Comparison of ENCODE assay signal across 9 cellular contexts in the genomic region with DNA sequence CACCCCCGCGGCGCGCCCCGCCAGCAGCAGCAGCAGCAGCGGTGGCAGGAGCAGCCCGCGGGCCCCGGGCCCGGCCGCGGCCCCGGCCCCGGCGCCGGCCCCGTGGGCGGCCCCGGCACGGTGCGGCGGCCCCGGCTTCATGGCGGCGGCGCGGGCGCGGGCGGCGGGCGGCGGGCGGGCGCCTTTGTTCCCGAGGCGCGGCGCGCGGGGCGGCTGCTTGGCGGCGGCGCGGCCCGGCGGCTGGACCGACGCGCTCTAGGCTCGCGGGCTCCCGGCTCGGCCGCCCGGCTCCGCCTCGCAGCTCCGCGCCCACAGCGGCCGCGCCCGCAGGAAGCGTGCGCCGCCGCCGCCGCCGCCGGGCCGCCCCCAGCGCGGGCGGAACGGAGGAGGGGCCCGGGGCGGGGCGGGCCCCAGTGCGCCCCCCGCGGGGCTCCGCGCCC. TPM values are rescaled to one million over a fixed set of nuclear protein-coding genes. Genes with fewer than 3 reads are reported as not detected.
DNase-seq lines count a peak whose midpoint lies in the region; ATAC-seq, FAIRE-seq and TF ChIP-seq lines count a peak whose summit lies in the region.
"Had no signal": no experiment of that assay in that cellular context is flagged by ENCODE, and none has a peak within 500 bp of the region (broad histone marks: within the 10 kb centered on the region; RNA-seq: fewer than 3 reads in every experiment).

A gene with protein sequence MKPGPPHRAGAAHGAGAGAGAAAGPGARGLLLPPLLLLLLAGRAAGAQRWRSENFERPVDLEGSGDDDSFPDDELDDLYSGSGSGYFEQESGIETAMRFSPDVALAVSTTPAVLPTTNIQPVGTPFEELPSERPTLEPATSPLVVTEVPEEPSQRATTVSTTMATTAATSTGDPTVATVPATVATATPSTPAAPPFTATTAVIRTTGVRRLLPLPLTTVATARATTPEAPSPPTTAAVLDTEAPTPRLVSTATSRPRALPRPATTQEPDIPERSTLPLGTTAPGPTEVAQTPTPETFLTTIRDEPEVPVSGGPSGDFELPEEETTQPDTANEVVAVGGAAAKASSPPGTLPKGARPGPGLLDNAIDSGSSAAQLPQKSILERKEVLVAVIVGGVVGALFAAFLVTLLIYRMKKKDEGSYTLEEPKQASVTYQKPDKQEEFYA (minus strand): TSS at position 313 of the 440 bp plus-strand sequence. CDS start 172 bp downstream, at position 141.

- H3K27me3 ChIP-seq in pancreas: no peaks in the 10 kb centered on the region
- H3K27me3 ChIP-seq in Karpas-422 (ENCODE audit: low read length): no peaks in the 10 kb centered on the region

- ATAC-seq in stimulated activated naive CD8-positive, alpha-beta T cell treated with anti-CD3 and anti-CD28 coated beads, Interleukin-15, Interleukin-2, amounts not matched to agents 100 U/mL and 50 U/mL, for 24 hours: no peak
- ATAC-seq in activated CD8-positive, alpha-beta T cell treated with anti-CD3 and anti-CD28 coated beads, Interleukin-2, amount 10 ng/mL, durations not matched to agents 7 days and 5 days: peak; percentile 71
- ATAC-seq in pancreas: peak; percentile 38 to 74 (median 58)
- no peak for ATAC-seq in HG03439 (IDR thresholded peaks at IDR 0.05; ENCODE audit: unreplicated experiment)

- CTCF ChIA-PET in activated CD8-positive, alpha-beta T cell treated with anti-CD3 and anti-CD28 coated beads, Interleukin-2, amount 10 ng/mL, durations not matched to agents 7 days and 5 days (lab: Charles Lee): interaction anchor here (2.9 kb wide), 1 partner anchor 189 kb away, joined by 33 read pairs; no protein-coding TSS in a partner anchor

- H3K4me2 ChIP-seq in Karpas-422 (ENCODE audit: low read depth, low read length, poor library complexity, severe bottlenecking): no peak within 1 kb of the TSS

- intact Hi-C loops in pancreas (cut with DNase I): loop anchor here in 1 of 3 donors (5.0 kb wide), 1 partner anchor 186 kb away; the partner anchor contains the start of gene MATN1

- no peaks in the 10 kb centered on the region for H3K9me3 Mint-ChIP-seq in stimulated activated naive CD8-positive, alpha-beta T cell treated with anti-CD3 and anti-CD28 coated beads, Interleukin-15, Interleukin-2, amounts not matched to agents 100 ng/mL and 50 ng/mL, for 24 hours
- H3K9me3 Mint-ChIP-seq in activated CD8-positive, alpha-beta T cell treated with anti-CD3 and anti-CD28 coated beads, Interleukin-2, amount 10 ng/mL, durations not matched to agents 7 days and 5 days (ENCODE audit: insufficient read depth): no peaks in the 10 kb centered on the region
- peaks cover 14% of the 10 kb centered on the region for H3K9me3 Mint-ChIP-seq in glutamatergic neuron (ENCODE audit: unreplicated experiment)

- H3K27ac ChIP-seq in pancreas (no peak within 1 kb of the TSS), Karpas-422 (ENCODE audit: low read length) (no peak within 1 kb of the TSS)
- H3K27ac ChIP-seq: epithelial cell of prostate had no signal

- H3K4me3 ChIP-seq in pancreas (peak within 1 kb of the TSS in 2 of 4 donors; percentile 46 to 50), Karpas-422 (ENCODE audit: low read length) (no peak within 1 kb of the TSS)

- H3K36me3 ChIP-seq in pancreas (no peaks in the 10 kb centered on the region), Karpas-422 (ENCODE audit: insufficient read depth, low read length) (no peaks in the 10 kb centered on the region)

- H3K4me3 Mint-ChIP-seq in stimulated activated naive CD8-positive, alpha-beta T cell treated with anti-CD3 and anti-CD28 coated beads, Interleukin-15, Interleukin-2, amounts not matched to agents 100 ng/mL and 50 ng/mL, for 24 hours: peak within 1 kb of the TSS; percentile 77
- H3K4me3 Mint-ChIP-seq in activated CD8-positive, alpha-beta T cell treated with anti-CD3 and anti-CD28 coated beads, Interleukin-2, amount 10 ng/mL, durations not matched to agents 7 days and 5 days: peak within 1 kb of the TSS; percentile 62
- peak within 1 kb of the TSS; percentile 92 for H3K4me3 Mint-ChIP-seq in glutamatergic neuron (ENCODE audit: unreplicated experiment)

- H3K79me2 ChIP-seq in Karpas-422 (ENCODE audit: low read length): no peaks in the 10 kb centered on the region

- no peak for DNase-seq in stimulated activated naive CD8-positive, alpha-beta T cell treated with anti-CD3 and anti-CD28 coated beads, Interleukin-15, Interleukin-2, amounts not matched to agents 100 U/mL and 50 U/mL, for 24 hours
- DNase-seq in activated CD8-positive, alpha-beta T cell treated with anti-CD3 and anti-CD28 coated beads, Interleukin-2, amount 10 ng/mL, durations not matched to agents 7 days and 5 days: no peak
- DNase-seq in glutamatergic neuron (no peak), pancreas (peak in 1 of 6 donors; percentile 74), Karpas-422 (no peak)
- DNase-seq in activated CD4-positive, CD25-positive, alpha-beta regulatory T cell (lab: John Stamatoyannopoulos, UW): no peak

- H3K27me3 Mint-ChIP-seq in stimulated activated naive CD8-positive, alpha-beta T cell treated with anti-CD3 and anti-CD28 coated beads, Interleukin-15, Interleukin-2, amounts not matched to agents 100 ng/mL and 50 ng/mL, for 24 hours: peaks cover 46% of the 10 kb centered on the region
- H3K27me3 Mint-ChIP-seq in activated CD8-positive, alpha-beta T cell treated with anti-CD3 and anti-CD28 coated beads, Interleukin-2, amount 10 ng/mL, durations not matched to agents 7 days and 5 days (ENCODE audit: low read depth): peaks cover 47% of the 10 kb centered on the region
- peaks cover 13% of the 10 kb centered on the region for H3K27me3 Mint-ChIP-seq in glutamatergic neuron (ENCODE audit: unreplicated experiment)

- TF ChIP-seq CTCF in glutamatergic neuron (IDR thresholded peaks at IDR 0.05; ENCODE audit: partially characterized antibody, unreplicated experiment) (no peak), pancreas (IDR thresholded peaks at IDR 0.05) (no peak)

- no peak within 1 kb of the TSS for H2AFZ ChIP-seq in Karpas-422 (ENCODE audit: low read length)

- H3K36me3 Mint-ChIP-seq in stimulated activated naive CD8-positive, alpha-beta T cell treated with anti-CD3 and anti-CD28 coated beads, Interleukin-15, Interleukin-2, amounts not matched to agents 100 ng/mL and 50 ng/mL, for 24 hours (ENCODE audit: low read depth): no peaks in the 10 kb centered on the region
- no peaks in the 10 kb centered on the region for H3K36me3 Mint-ChIP-seq in activated CD8-positive, alpha-beta T cell treated with anti-CD3 and anti-CD28 coated beads, Interleukin-2, amount 10 ng/mL, durations not matched to agents 7 days and 5 days (ENCODE audit: low read depth)
- H3K36me3 Mint-ChIP-seq in glutamatergic neuron (ENCODE audit: unreplicated experiment): no peaks in the 10 kb centered on the region

- 0 out of 2 replicates have a peak, but pooled peaks cover 5% of the 10 kb centered on the region for H4K20me1 ChIP-seq in Karpas-422 (ENCODE audit: insufficient read depth, low read depth, low read length)

- H3K4me1 Mint-ChIP-seq in stimulated activated naive CD8-positive, alpha-beta T cell treated with anti-CD3 and anti-CD28 coated beads, Interleukin-15, Interleukin-2, amounts not matched to agents 100 ng/mL and 50 ng/mL, for 24 hours (ENCODE audit: low read depth): peaks cover 17% of the 10 kb centered on the region
- peaks cover 25% of the 10 kb centered on the region for H3K4me1 Mint-ChIP-seq in activated CD8-positive, alpha-beta T cell treated with anti-CD3 and anti-CD28 coated beads, Interleukin-2, amount 10 ng/mL, durations not matched to agents 7 days and 5 days (ENCODE audit: low read depth)
- H3K4me1 Mint-ChIP-seq in glutamatergic neuron (ENCODE audit: low read depth, unreplicated experiment): peaks cover 31% of the 10 kb centered on the region

- H3K9me3 ChIP-seq in pancreas: no peaks in the 10 kb centered on the region
- H3K9me3 ChIP-seq in Karpas-422 (ENCODE audit: low read length): no peaks in the 10 kb centered on the region

- no peaks in the 10 kb centered on the region for H3K9me2 ChIP-seq in Karpas-422 (replicated peaks; ENCODE audit: insufficient read depth, low read length)

- POLR2A ChIA-PET in activated CD8-positive, alpha-beta T cell treated with anti-CD3 and anti-CD28 coated beads, Interleukin-2, amount 10 ng/mL, durations not matched to agents 7 days and 5 days (lab: Charles Lee): no interaction called here

- peak within 1 kb of the TSS; percentile 83 for H3K27ac Mint-ChIP-seq in stimulated activated naive CD8-positive, alpha-beta T cell treated with anti-CD3 and anti-CD28 coated beads, Interleukin-15, Interleukin-2, amounts not matched to agents 100 ng/mL and 50 ng/mL, for 24 hours
- H3K27ac Mint-ChIP-seq in activated CD8-positive, alpha-beta T cell treated with anti-CD3 and anti-CD28 coated beads, Interleukin-2, amount 10 ng/mL, durations not matched to agents 7 days and 5 days: peak within 1 kb of the TSS; percentile 74
- H3K27ac Mint-ChIP-seq in glutamatergic neuron (ENCODE audit: unreplicated experiment): peak within 1 kb of the TSS; percentile 86

- no peak within 1 kb of the TSS for H3K9ac ChIP-seq in Karpas-422 (ENCODE audit: low read length)

- H3K4me1 ChIP-seq in pancreas (no peaks in the 10 kb centered on the region), Karpas-422 (ENCODE audit: low read length) (no peaks in the 10 kb centered on the region)

- 0 to 1% methylated on average over 23 to 84 of the region's 86 CpGs for WGBS in pancreas, 2 donors

- no peak for FAIRE-seq in pancreas (lab: Jason Lieb, UNC)

RNA-seq across cellular contexts. Expression of the gene that starts here (rescaled TPM):
- not detected for total RNA-seq in activated CD8-positive, alpha-beta T cell treated with anti-CD3 and anti-CD28 coated beads, Interleukin-2, amount 10 ng/mL, durations not matched to agents 7 days and 5 days
- 41.7 TPM for total RNA-seq in glutamatergic neuron (ENCODE audit: unreplicated experiment)
- 10 to 100 TPM in 2 of 6 donors, 1 to 10 TPM in 4; 5.6 to 18.9 (median 7.6) TPM for total RNA-seq in pancreas
- polyA plus RNA-seq in pancreas: 1 to 10 TPM; 4.2 to 8.3 TPM
- total RNA-seq in Karpas-422 (2014; rRNA removed; shearing (Covaris generic); ENCODE audit: low replicate concordance): 0.04 and 0.94 TPM in 2 replicates

Comparison
In these comparisons a context has a peak if more than half of its experiments do, and no peak if none do; other contexts are left out.
1. Peak in ATAC-seq in activated CD8-positive, alpha-beta T cell treated with anti-CD3 and anti-CD28 coated beads, Interleukin-2, amount 10 ng/mL, durations not matched to agents 7 days and 5 days; RNA of the gene not detected or under 1 TPM.
2. ATAC-seq: peak in pancreas (4 of 4); none in stimulated activated naive CD8-positive, alpha-beta T cell treated with anti-CD3 and anti-CD28 coated beads, Interleukin-15, Interleukin-2, amounts not matched to agents 100 U/mL and 50 U/mL, for 24 hours (single experiment) and HG03439 (single experiment).
3. Peak in every context shown above with its lines, with median percentiles within 50 percentile points of each other: H3K27ac Mint-ChIP-seq and H3K4me3 Mint-ChIP-seq.